ENCODE assay signal across 28 cellular contexts in genomic region chr1:19059773-19060172, GRCh38.
"Had no signal": no experiment of that assay in that cellular context is flagged by ENCODE, and none has a peak within 500 bp of the region (broad histone marks: within the 10 kb centered on the region; RNA-seq: fewer than 3 reads in every experiment).

No MANE protein-coding gene starts in this region.

- H3K27ac Mint-ChIP-seq: endodermal cell, mesothelial cell of epicardium had no signal

- ATAC-seq: effector memory CD8-positive, alpha-beta T cell; esophagus mucosa; gastrocnemius medialis; heart right ventricle; left cardiac atrium; left lung; left ventricle myocardium superior; lower lobe of right lung; mucosa of descending colon had no signal

- H3K36me3 ChIP-seq: esophagus squamous epithelium, gastrocnemius medialis, heart right ventricle, left lung, lower lobe of right lung had no signal

- H3K4me3 ChIP-seq: coronary artery, dorsolateral prefrontal cortex, esophagus squamous epithelium, gastrocnemius medialis, heart right ventricle, left lung, lower lobe of right lung, mucosa of descending colon had no signal

- DNase-seq: dermis blood vessel endothelial cell; dorsolateral prefrontal cortex; effector CD8-positive, alpha-beta T cell; effector memory CD8-positive, alpha-beta T cell; endodermal cell; erythroblast; esophagus squamous epithelium; foreskin fibroblast; foreskin melanocyte; gastrocnemius medialis; glutamatergic neuron; head of caudate nucleus; heart right ventricle; hippocampal formation; left cardiac atrium; left lung; left ventricle myocardium superior; lower lobe of right lung; mesenchymal stem cell; mucosa of descending colon had no signal

- H3K27ac ChIP-seq: coronary artery, dorsolateral prefrontal cortex, epithelial cell of prostate, esophagus squamous epithelium, gastrocnemius medialis, heart right ventricle, left lung, lower lobe of right lung had no signal

- H3K4me1 Mint-ChIP-seq: endodermal cell, mesothelial cell of epicardium had no signal

- H3K9me3 ChIP-seq: esophagus squamous epithelium, gastrocnemius medialis, heart right ventricle, left lung, lower lobe of right lung, mucosa of descending colon had no signal

- FAIRE-seq: colon, endometrium, islet of Langerhans, keratinocyte had no signal

- H3K4me3 Mint-ChIP-seq: effector memory CD8-positive, alpha-beta T cell; endodermal cell; mesothelial cell of epicardium had no signal

- H3K4me1 ChIP-seq: gastrocnemius medialis, left lung, lower lobe of right lung had no signal
